ENCODE assay signal across 18 cellular contexts in the genomic region with DNA sequence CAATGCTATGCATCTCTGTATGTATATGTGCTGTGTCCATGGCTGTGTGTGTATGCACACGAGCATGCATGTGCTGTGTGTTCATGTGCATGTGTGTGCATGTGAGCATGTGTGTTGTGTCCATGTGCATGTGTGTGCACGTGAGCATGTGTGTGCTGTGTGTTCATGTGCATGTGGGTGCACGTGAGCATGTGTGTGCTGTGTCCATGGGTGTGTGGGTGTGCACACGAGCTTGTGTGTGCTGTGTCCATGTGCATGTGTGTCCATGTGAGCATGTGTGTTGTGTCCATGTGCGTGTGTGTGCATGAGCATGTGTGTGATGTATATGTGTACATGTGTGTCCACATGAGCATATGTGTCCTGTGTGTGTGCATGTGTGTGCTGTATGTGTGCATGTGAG.
DNase-seq lines count a peak whose midpoint lies in the region; ATAC-seq, FAIRE-seq and TF ChIP-seq lines count a peak whose summit lies in the region.
"Had no signal": no experiment of that assay in that cellular context is flagged by ENCODE, and none has a peak within 500 bp of the region (broad histone marks: within the 10 kb centered on the region; RNA-seq: fewer than 3 reads in every experiment).

No MANE protein-coding gene starts in this region.

- no peak for TF ChIP-seq CTCF in bronchial epithelial cell (IDR thresholded peaks at IDR 0.05; ENCODE audit: insufficient read depth, low read length, severe bottlenecking)

- H3K27ac ChIP-seq in naive thymus-derived CD4-positive, alpha-beta T cell (ENCODE audit: low read depth, low read length), result no peak overlapping the region
- H3K27ac ChIP-seq: 22Rv1, A549, C4-2B had no signal

- peaks cover 12% of the 10 kb centered on the region for H3K9me3 Mint-ChIP-seq in activated CD8-positive, alpha-beta memory T cell treated with anti-CD3 and anti-CD28 coated beads, Interleukin-2, amount 10 ng/mL, durations not matched to agents 7 days and 5 days (ENCODE audit: low read depth)
- H3K9me3 Mint-ChIP-seq in naive thymus-derived CD4-positive, alpha-beta T cell, result peaks cover 4 to 29% (median 11%) of the 10 kb centered on the region in 11 donors

- DNase-seq in activated CD8-positive, alpha-beta memory T cell treated with anti-CD3 and anti-CD28 coated beads for 24 hours, result peak; percentile 32
- DNase-seq in activated CD8-positive, alpha-beta memory T cell treated with anti-CD3 and anti-CD28 coated beads, Interleukin-2, amount 10 ng/mL, durations not matched to agents 7 days and 5 days, result no peak
- DNase-seq in bronchial epithelial cell (ENCODE audit: low read depth) (no peak), urothelium cell line (ENCODE audit: low spot score) (no peak), hippocampal formation (lab: John Stamatoyannopoulos, UW) (no peak)
- no peak for DNase-seq in naive thymus-derived CD4-positive, alpha-beta T cell
- DNase-seq: AML-193; Caco-2; CD4-positive, alpha-beta T cell; GOT3; H9 had no signal

- intact Hi-C loops in naive thymus-derived CD4-positive, alpha-beta T cell (cut with micrococcal nuclease), result no loop called here

- no peaks in the 10 kb centered on the region for H3K4me1 Mint-ChIP-seq in activated CD8-positive, alpha-beta memory T cell treated with anti-CD3 and anti-CD28 coated beads, Interleukin-2, amount 10 ng/mL, durations not matched to agents 7 days and 5 days
- H3K4me1 Mint-ChIP-seq in naive thymus-derived CD4-positive, alpha-beta T cell, result no peaks in the 10 kb centered on the region

- no peaks in the 10 kb centered on the region for H3K27me3 Mint-ChIP-seq in activated CD8-positive, alpha-beta memory T cell treated with anti-CD3 and anti-CD28 coated beads, Interleukin-2, amount 10 ng/mL, durations not matched to agents 7 days and 5 days
- H3K27me3 Mint-ChIP-seq in naive thymus-derived CD4-positive, alpha-beta T cell, result peaks cover 0 to 5% (median 0%) of the 10 kb centered on the region in 5 donors
- H3K27me3 Mint-ChIP-seq: CD4-positive, alpha-beta T cell had no signal

- H3K4me1 ChIP-seq in naive thymus-derived CD4-positive, alpha-beta T cell (ENCODE audit: control insufficient read depth in 2 of 2, insufficient read depth in 2 of 2, low read length in 2 of 2), result no peaks in the 10 kb centered on the region
- H3K4me1 ChIP-seq: A549, Caco-2 had no signal

- H3K36me3 ChIP-seq in bronchial epithelial cell (ENCODE audit: control insufficient read depth, insufficient read depth, low read length), result no peaks in the 10 kb centered on the region
- H3K36me3 ChIP-seq in naive thymus-derived CD4-positive, alpha-beta T cell (ENCODE audit: control insufficient read depth in 2 of 3, insufficient read depth in 3 of 3, low read length in 3 of 3), result no peaks in the 10 kb centered on the region

- H3K9me3 ChIP-seq in naive thymus-derived CD4-positive, alpha-beta T cell (ENCODE audit: control insufficient read depth in 2 of 3, low read length in 3 of 3), result no peaks in the 10 kb centered on the region
- H3K9me3 ChIP-seq: A549, Caco-2 had no signal

- no peak overlapping the region for H3K27ac Mint-ChIP-seq in activated CD8-positive, alpha-beta memory T cell treated with anti-CD3 and anti-CD28 coated beads, Interleukin-2, amount 10 ng/mL, durations not matched to agents 7 days and 5 days
- H3K27ac Mint-ChIP-seq in naive thymus-derived CD4-positive, alpha-beta T cell, result no peak overlapping the region
- H3K27ac Mint-ChIP-seq: CD4-positive, alpha-beta T cell; H9 had no signal

- ATAC-seq in activated CD8-positive, alpha-beta memory T cell treated with anti-CD3 and anti-CD28 coated beads, Interleukin-2, amount 10 ng/mL, durations not matched to agents 7 days and 5 days, result no peak
- peak; percentile 12 for ATAC-seq in naive thymus-derived CD4-positive, alpha-beta T cell
- no peak for ATAC-seq in GM18519 (IDR thresholded peaks at IDR 0.05; ENCODE audit: low FRiP score, unreplicated experiment)
- ATAC-seq: A549 had no signal

- POLR2A ChIA-PET in naive thymus-derived CD4-positive, alpha-beta T cell (lab: Charles Lee), result no interaction called here

- H3K27me3 ChIP-seq in bronchial epithelial cell (ENCODE audit: control insufficient read depth, insufficient read depth, low read length), result no peaks in the 10 kb centered on the region
- H3K27me3 ChIP-seq in naive thymus-derived CD4-positive, alpha-beta T cell (ENCODE audit: control insufficient read depth in 2 of 2, insufficient read depth in 2 of 2, low read length in 2 of 2), result no peaks in the 10 kb centered on the region

- no peaks in the 10 kb centered on the region for H3K36me3 Mint-ChIP-seq in activated CD8-positive, alpha-beta memory T cell treated with anti-CD3 and anti-CD28 coated beads, Interleukin-2, amount 10 ng/mL, durations not matched to agents 7 days and 5 days
- no peaks in the 10 kb centered on the region for H3K36me3 Mint-ChIP-seq in naive thymus-derived CD4-positive, alpha-beta T cell

- FAIRE-seq in bronchial epithelial cell (lab: Jason Lieb, UNC) (peak; percentile 100), urothelium cell line (lab: Jason Lieb, UNC) (peak; percentile 98)
- FAIRE-seq: A549, D721Med, G401.6, HTR-8/SVneo had no signal

- CTCF ChIA-PET in activated CD8-positive, alpha-beta memory T cell treated with anti-CD3 and anti-CD28 coated beads, Interleukin-2, amount 10 ng/mL, durations not matched to agents 7 days and 5 days (lab: Charles Lee), result no interaction called here
- CTCF ChIA-PET in naive thymus-derived CD4-positive, alpha-beta T cell (lab: Charles Lee), result no interaction called here

- no peak overlapping the region for H3K4me3 ChIP-seq in bronchial epithelial cell (ENCODE audit: low read depth, low read length)
- no peak overlapping the region for H3K4me3 ChIP-seq in naive thymus-derived CD4-positive, alpha-beta T cell (ENCODE audit: low read length)
- H3K4me3 ChIP-seq: A549 had no signal

- no peak overlapping the region for H3K4me3 Mint-ChIP-seq in activated CD8-positive, alpha-beta memory T cell treated with anti-CD3 and anti-CD28 coated beads, Interleukin-2, amount 10 ng/mL, durations not matched to agents 7 days and 5 days
- no peak overlapping the region for H3K4me3 Mint-ChIP-seq in naive thymus-derived CD4-positive, alpha-beta T cell
- H3K4me3 Mint-ChIP-seq: CD4-positive, alpha-beta T cell; H9 had no signal
